Comparison of ENCODE assay signal across 17 cellular contexts in genomic region chr2:239526666-239527415, GRCh38.
DNase-seq lines count a peak whose midpoint lies in the region; ATAC-seq and TF ChIP-seq lines count a peak whose summit lies in the region.
"Had no signal": no experiment of that assay in that cellular context is flagged by ENCODE, and none has a peak within 500 bp of the region (broad histone marks: within the 10 kb centered on the region; RNA-seq: fewer than 3 reads in every experiment).

No MANE protein-coding gene starts in this region.

- no peak for ATAC-seq in lower lobe of right lung
- no peak for ATAC-seq in GM18858 (IDR thresholded peaks at IDR 0.05; ENCODE audit: unreplicated experiment)
- ATAC-seq: CD8-positive, alpha-beta T cell; GM12878; GM23338; HCT116 had no signal

- peaks cover 11% of the 10 kb centered on the region for H3K4me1 Mint-ChIP-seq in CD14-positive monocyte
- no peaks in the 10 kb centered on the region for H3K4me1 Mint-ChIP-seq in chondrocyte (ENCODE audit: low read depth)
- H3K4me1 Mint-ChIP-seq: CD4-positive, CD25-positive, alpha-beta regulatory T cell; GM23338 had no signal

- no peak overlapping the region for H3K4me3 ChIP-seq in lower lobe of right lung
- H3K4me3 ChIP-seq in spleen: no peak overlapping the region
- H3K4me3 ChIP-seq: GM12878, GM23338 had no signal

- H3K27me3 ChIP-seq in lower lobe of right lung (ENCODE audit: low read depth) (no peaks in the 10 kb centered on the region), spleen (replicated peaks in 1 of 7) (peaks cover 0 to 18% (median 0%) of the 10 kb centered on the region in 7 donors)

- no peaks in the 10 kb centered on the region for H3K36me3 Mint-ChIP-seq in CD14-positive monocyte
- no peaks in the 10 kb centered on the region for H3K36me3 Mint-ChIP-seq in chondrocyte (ENCODE audit: low read depth)
- H3K36me3 Mint-ChIP-seq: CD4-positive, CD25-positive, alpha-beta regulatory T cell; CD8-positive, alpha-beta T cell had no signal

- H3K9me3 ChIP-seq in lower lobe of right lung (peaks cover 4% of the 10 kb centered on the region), spleen (peaks cover 0 to 11% (median 3%) of the 10 kb centered on the region in 8 donors)
- H3K9me3 ChIP-seq: Caco-2 had no signal

- H3K27ac Mint-ChIP-seq in CD14-positive monocyte (no peak overlapping the region), chondrocyte (ENCODE audit: unreplicated experiment) (no peak overlapping the region)
- H3K27ac Mint-ChIP-seq: CD4-positive, CD25-positive, alpha-beta regulatory T cell; CD8-positive, alpha-beta T cell; GM23338 had no signal

- H3K4me1 ChIP-seq in lower lobe of right lung: no peaks in the 10 kb centered on the region
- H3K4me1 ChIP-seq in spleen: no peaks in the 10 kb centered on the region
- H3K4me1 ChIP-seq: Caco-2 had no signal

- H3K27me3 Mint-ChIP-seq in CD14-positive monocyte (ENCODE audit: low read depth in 3 of 3): peaks cover 9 to 19% (median 18%) of the 10 kb centered on the region in 3 donors
- H3K27me3 Mint-ChIP-seq in chondrocyte (ENCODE audit: low read depth): peaks cover 7% of the 10 kb centered on the region

- H3K36me3 ChIP-seq in lower lobe of right lung (no peaks in the 10 kb centered on the region), spleen (no peaks in the 10 kb centered on the region)

- TF ChIP-seq POLR2A in spleen (IDR thresholded peaks at IDR 0.05): no peak

- intact Hi-C loops in CD14-positive monocyte (cut with micrococcal nuclease): no loop called here
- intact Hi-C loops in lower lobe of right lung (cut with DNase I): no loop called here
- intact Hi-C loops in spleen (cut with DNase I; ENCODE audit: low total_unique reads): no loop called here

- DNase-seq in CD14-positive monocyte (ENCODE audit: low spot score) (peak; percentile 31), chondrocyte (ENCODE audit: low spot score) (peak; percentile 72), lower lobe of right lung (peak; percentile 35), spleen (peak; percentile 44), DMS153 (lab: John Stamatoyannopoulos, UW) (no peak)
- DNase-seq: C1 segment of cervical spinal cord; Caco-2; CD4-positive, CD25-positive, alpha-beta regulatory T cell; CD8-positive, alpha-beta T cell; DMS79; EL; GDM1; H9 had no signal

- WGBS in spleen, 5 donors: 82 to 88% (median 87%) methylated on average over 22 to 25 of the region's 25 CpGs

- H3K27ac ChIP-seq in lower lobe of right lung (no peak overlapping the region), spleen (no peak overlapping the region)

- TF ChIP-seq CTCF in CD14-positive monocyte (IDR thresholded peaks at IDR 0.05): no peak
- no peak for TF ChIP-seq CTCF in chondrocyte (IDR thresholded peaks at IDR 0.05)
- TF ChIP-seq CTCF in lower lobe of right lung (IDR thresholded peaks at IDR 0.05): no peak
- TF ChIP-seq CTCF in spleen (IDR thresholded peaks at IDR 0.05 in 8 of 11, conservative IDR thresholded peaks at IDR 0.05 in 3 of 11): no peak

- H3K4me3 Mint-ChIP-seq in CD14-positive monocyte (no peak overlapping the region), chondrocyte (ENCODE audit: unreplicated experiment) (no peak overlapping the region)
- H3K4me3 Mint-ChIP-seq: CD4-positive, CD25-positive, alpha-beta regulatory T cell; CD8-positive, alpha-beta T cell; GM23338; H9 had no signal

- H3K9me3 Mint-ChIP-seq in CD14-positive monocyte (peaks cover 0 to 10% (median 6%) of the 10 kb centered on the region in 7 donors), chondrocyte (ENCODE audit: low read depth) (peaks cover 9% of the 10 kb centered on the region)
- H3K9me3 Mint-ChIP-seq: CD8-positive, alpha-beta T cell had no signal
